33 cellular contexts compared by ENCODE assay signal in genomic region chr21:26954591-26955214, GRCh38. TPM values are rescaled to one million over a fixed set of nuclear protein-coding genes. Genes with fewer than 3 reads are reported as not detected.
DNase-seq lines count a peak whose midpoint lies in the region; ATAC-seq and TF ChIP-seq lines count a peak whose summit lies in the region.
"Had no signal": no experiment of that assay in that cellular context is flagged by ENCODE, and none has a peak within 500 bp of the region (broad histone marks: within the 10 kb centered on the region; RNA-seq: fewer than 3 reads in every experiment).

No MANE protein-coding gene starts in this region.

- peaks cover 13% of the 10 kb centered on the region for H3K9me3 Mint-ChIP-seq in glutamatergic neuron (ENCODE audit: unreplicated experiment)
- H3K9me3 Mint-ChIP-seq: CD4-positive, alpha-beta T cell; neural progenitor cell; stimulated activated naive B cell treated with anti-CD40 and anti-IgM and Interleukin-4, amounts not matched to agents 10 μg/mL and 1 μg/mL and 100 μg/mL, for 72 hours had no signal

- TF ChIP-seq POLR2A in uterus (IDR thresholded peaks at IDR 0.05) = no peak

- intact Hi-C loops in uterus (cut with DNase I; ENCODE audit: low total_unique reads) = no loop called here

- H3K4me3 Mint-ChIP-seq in glutamatergic neuron (ENCODE audit: unreplicated experiment) = peak overlapping the region; percentile 81
- H3K4me3 Mint-ChIP-seq: CD4-positive, alpha-beta T cell; central memory CD8-positive, alpha-beta T cell; neural progenitor cell; stimulated activated naive B cell treated with anti-CD40 and anti-IgM and Interleukin-4, amounts not matched to agents 10 μg/mL and 1 μg/mL and 100 μg/mL, for 72 hours had no signal

- peak overlapping the region; percentile 96 for H3K27ac Mint-ChIP-seq in glutamatergic neuron (ENCODE audit: unreplicated experiment)
- H3K27ac Mint-ChIP-seq: CD4-positive, alpha-beta T cell; neural progenitor cell; stimulated activated naive B cell treated with anti-CD40 and anti-IgM and Interleukin-4, amounts not matched to agents 10 μg/mL and 1 μg/mL and 100 μg/mL, for 72 hours had no signal

- H3K36me3 Mint-ChIP-seq in glutamatergic neuron (ENCODE audit: unreplicated experiment) = peaks cover 10% of the 10 kb centered on the region
- H3K36me3 Mint-ChIP-seq: neural progenitor cell; stimulated activated naive B cell treated with anti-CD40 and anti-IgM and Interleukin-4, amounts not matched to agents 10 μg/mL and 1 μg/mL and 100 μg/mL, for 72 hours had no signal

- no peak for ATAC-seq in HG02938 (IDR thresholded peaks at IDR 0.05; ENCODE audit: unreplicated experiment)
- ATAC-seq: right cardiac atrium; stimulated activated naive B cell treated with anti-CD40 and anti-IgM and Interleukin-4, amounts not matched to agents 10 μg/mL and 1 μg/mL and 100 μg/mL, for 72 hours; upper lobe of right lung had no signal

- peaks cover 0 to 5% of the 10 kb centered on the region in 2 donors for H3K4me1 ChIP-seq in uterus
- H3K4me1 ChIP-seq: Peyer's patch, upper lobe of right lung had no signal

- H3K9me3 ChIP-seq in uterus = no peaks in the 10 kb centered on the region
- H3K9me3 ChIP-seq: heart left ventricle, Peyer's patch, suprapubic skin, upper lobe of right lung had no signal

- H3K27ac ChIP-seq in uterus = peak overlapping the region; percentile 24 to 30
- H3K27ac ChIP-seq: 22Rv1, dorsolateral prefrontal cortex, neural progenitor cell, Peyer's patch, suprapubic skin, upper lobe of right lung, VCaP had no signal

- H3K4me3 ChIP-seq in uterus = no peak overlapping the region
- H3K4me3 ChIP-seq: dorsolateral prefrontal cortex, heart left ventricle, lung, neural progenitor cell, Peyer's patch, suprapubic skin, upper lobe of right lung had no signal

- no peaks in the 10 kb centered on the region for H3K36me3 ChIP-seq in uterus
- H3K36me3 ChIP-seq: neural progenitor cell, Peyer's patch, upper lobe of right lung had no signal

- peaks cover 45% of the 10 kb centered on the region for H3K4me1 Mint-ChIP-seq in glutamatergic neuron (ENCODE audit: low read depth, unreplicated experiment)
- H3K4me1 Mint-ChIP-seq: central memory CD8-positive, alpha-beta T cell; neural progenitor cell; stimulated activated naive B cell treated with anti-CD40 and anti-IgM and Interleukin-4, amounts not matched to agents 10 μg/mL and 1 μg/mL and 100 μg/mL, for 72 hours had no signal

- no peaks in the 10 kb centered on the region for H3K27me3 ChIP-seq in uterus
- H3K27me3 ChIP-seq: heart left ventricle, neural progenitor cell, Peyer's patch, suprapubic skin, upper lobe of right lung had no signal

- peak; percentile 6 for DNase-seq in DMS 273 (lab: John Stamatoyannopoulos, UW; ENCODE audit: unreplicated experiment)
- DNase-seq in DMS 273 treated with DMSO at 0.1 percent for 48 hours (lab: John Stamatoyannopoulos, UW) = no peak
- peak; percentile 61 for DNase-seq in NCI-H446 treated with DMSO at 0.1 percent for 48 hours (lab: John Stamatoyannopoulos, UW)
- peak; percentile 73 for DNase-seq in glutamatergic neuron
- DNase-seq in uterus = no peak
- no peak for DNase-seq in activated gamma-delta T cell treated with Interleukin-2 at 50 U/mL for 16 hours
- no peak for DNase-seq in NCI-H774 (lab: John Stamatoyannopoulos, UW)
- DNase-seq: activated CD4-positive, alpha-beta T cell treated with anti-CD3 and anti-CD28 coated beads for 4 hours; activated gamma-delta T cell; activated T-cell treated with anti-CD3 and anti-CD28 coated beads, Interleukin-2, amount 50 U/mL, for 1 hour; CD4-positive, alpha-beta T cell; heart left ventricle; IMR-90; NCI-H1048; NCI-H2029; Peyer's patch; right cardiac atrium; SHP77 treated with DMSO at 0.1 percent for 48 hours; stimulated activated CD4-positive, alpha-beta T cell treated with anti-CD3 and anti-CD28 coated beads, Interleukin-4, amount 100 ng/mL, for 4 hours; stimulated activated naive B cell treated with anti-CD40 and anti-IgM and Interleukin-4, amounts not matched to agents 10 μg/mL and 1 μg/mL and 100 μg/mL, for 72 hours; SW 1271; T-helper 9 cell; upper lobe of right lung had no signal

- peaks cover 12% of the 10 kb centered on the region for H3K27me3 Mint-ChIP-seq in glutamatergic neuron (ENCODE audit: unreplicated experiment)
- H3K27me3 Mint-ChIP-seq: central memory CD8-positive, alpha-beta T cell; stimulated activated naive B cell treated with anti-CD40 and anti-IgM and Interleukin-4, amounts not matched to agents 10 μg/mL and 1 μg/mL and 100 μg/mL, for 72 hours had no signal

- TF ChIP-seq CTCF in glutamatergic neuron (IDR thresholded peaks at IDR 0.05; ENCODE audit: partially characterized antibody, unreplicated experiment) (no peak), uterus (IDR thresholded peaks at IDR 0.05) (no peak)

RNA-seq across cellular contexts. Expression of gene ADAMTS5, which starts 12.2 kb away (rescaled TPM):
- total RNA-seq in glutamatergic neuron (ENCODE audit: unreplicated experiment) (22.5 TPM), uterus (10 to 100 TPM; 24.8 to 99.7 (median 48.4) TPM)
- total RNA-seq: activated CD8-positive, alpha-beta memory T cell treated with anti-CD3 and anti-CD28 coated beads for 36 hours; CD4-positive, alpha-beta T cell; NCI-H460 had no signal

Comparison
In these comparisons a context has a peak if more than half of its experiments do, and no peak if none do; other contexts are left out.
1. DNase-seq: peak in DMS 273 (single experiment), NCI-H446 treated with DMSO at 0.1 percent for 48 hours (single experiment) and glutamatergic neuron (single experiment); none in DMS 273 treated with DMSO at 0.1 percent for 48 hours (single experiment), uterus (0 of 2), activated gamma-delta T cell treated with Interleukin-2 at 50 U/mL for 16 hours (single experiment) and NCI-H774 (single experiment).